22 cellular contexts compared by ENCODE assay signal in genomic region chr10:5805260-5805659, GRCh38.
"Had no signal": no experiment of that assay in that cellular context is flagged by ENCODE, and none has a peak within 500 bp of the region (broad histone marks: within the 10 kb centered on the region; RNA-seq: fewer than 3 reads in every experiment).

No MANE protein-coding gene starts in this region.

- H3K27me3 ChIP-seq: dorsolateral prefrontal cortex, heart left ventricle, sigmoid colon, stomach had no signal

- H3K4me3 ChIP-seq: coronary artery, dorsolateral prefrontal cortex, heart left ventricle, psoas muscle, sigmoid colon, skin epidermis, stomach, thoracic aorta had no signal

- DNase-seq: dorsolateral prefrontal cortex; effector CD8-positive, alpha-beta T cell; heart left ventricle; hippocampal formation; left colon; naive thymus-derived CD4-positive, alpha-beta T cell; nephron progenitor cell; psoas muscle; retina; sigmoid colon; stimulated activated CD4-positive, alpha-beta T cell treated with anti-CD3 and anti-CD28 coated beads, Interleukin-2, amount 100 ng/mL, for 24 hours; stimulated activated CD4-positive, alpha-beta T cell treated with anti-CD3 and anti-CD28 coated beads, Interleukin-4, amount 100 ng/mL, for 4 hours; stimulated activated naive CD4-positive, alpha-beta T cell; stomach; substantia nigra had no signal

- FAIRE-seq: frontal cortex, urothelium cell line had no signal

- H3K27ac ChIP-seq: coronary artery, dorsolateral prefrontal cortex, heart left ventricle, sigmoid colon, skin epidermis, stomach, thoracic aorta had no signal

- H3K27me3 Mint-ChIP-seq: naive thymus-derived CD4-positive, alpha-beta T cell; type B pancreatic cell had no signal

- H3K27ac Mint-ChIP-seq: nephron progenitor cell, type B pancreatic cell had no signal

- H3K9me3 Mint-ChIP-seq: naive thymus-derived CD4-positive, alpha-beta T cell; type B pancreatic cell had no signal

- H3K9me3 ChIP-seq: heart left ventricle, psoas muscle, sigmoid colon, stomach, thoracic aorta had no signal

- ATAC-seq: esophagus mucosa; heart left ventricle; naive thymus-derived CD4-positive, alpha-beta T cell; psoas muscle had no signal

- H3K4me3 Mint-ChIP-seq: nephron progenitor cell, type B pancreatic cell had no signal
